ENCODE assay signal across 6 cellular contexts in the genomic region with DNA sequence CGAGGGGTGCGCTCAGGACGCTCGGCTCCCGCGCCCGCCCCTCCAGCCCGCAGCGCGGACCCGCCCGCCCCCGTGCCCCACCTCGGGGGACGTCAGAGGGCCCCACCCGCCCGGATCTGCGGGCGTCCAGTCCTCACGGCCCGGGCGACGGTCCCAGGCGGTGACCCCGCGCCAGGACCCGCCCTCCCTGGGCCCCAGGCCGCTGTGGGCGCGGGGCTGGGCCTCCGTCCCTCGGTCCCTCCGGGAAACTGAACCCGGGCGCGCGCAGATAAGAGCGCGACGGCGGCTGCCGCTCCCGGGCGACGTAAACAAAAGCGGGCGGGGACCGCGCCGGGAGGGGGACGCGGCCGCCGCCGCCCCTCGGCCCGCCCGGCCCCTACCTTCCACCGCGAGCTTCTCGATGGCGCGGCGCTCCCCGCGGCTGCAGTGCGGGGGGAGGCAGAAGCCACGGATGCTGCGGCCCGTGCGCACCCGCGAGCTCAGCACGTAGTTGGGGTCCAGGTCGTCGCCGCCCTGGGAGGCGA. TPM values are rescaled to one million over a fixed set of nuclear protein-coding genes. Genes with fewer than 3 reads are reported as not detected.
DNase-seq lines count a peak whose midpoint lies in the region; ATAC-seq and TF ChIP-seq lines count a peak whose summit lies in the region.

No MANE protein-coding gene starts in this region.

- DNase-seq in HL-60 (ENCODE audit: low read depth in 1 of 2, low spot score in 1 of 2) = no peak
- peak in 11 of 61 donors; percentile 51 to 85 (median 78) for DNase-seq in caudate nucleus (lab: John Stamatoyannopoulos, UW)
- no peak for DNase-seq in ecto neural progenitor cell (ENCODE audit: low spot score)
- DNase-seq in posterior vena cava (ENCODE audit: low spot score) = no peak

- ATAC-seq in HG03439 (IDR thresholded peaks at IDR 0.05; ENCODE audit: unreplicated experiment) = no peak

- H3K4me1 ChIP-seq in neutrophil (ENCODE audit: control insufficient read depth in 1 of 2, insufficient read depth in 1 of 2, low read depth in 1 of 2, low read length in 1 of 2) = peaks cover 22 to 36% of the 10 kb centered on the region in 2 experiments

- no peaks in the 10 kb centered on the region for H3K36me3 ChIP-seq in neutrophil

- no peak for TF ChIP-seq CTCF in HL-60 (IDR thresholded peaks at IDR 0.05; ENCODE audit: insufficient read depth, low read length)
- TF ChIP-seq CTCF in neutrophil (IDR thresholded peaks at IDR 0.05) = no peak

- no peak overlapping the region for H3K27ac ChIP-seq in HL-60 (replicated peaks)
- peak overlapping the region; percentile 91 for H3K27ac ChIP-seq in caudate nucleus (ENCODE audit: low read depth, low read length)
- peak overlapping the region; percentile 36 for H3K27ac ChIP-seq in neutrophil

- H3K4me3 ChIP-seq in HL-60 (replicated peaks; ENCODE audit: insufficient read depth, low read length) (peak overlapping the region; percentile 35), neutrophil (ENCODE audit: low read depth in 1 of 2, low read length in 1 of 2) (peak overlapping the region; percentile 64 to 88)

- intact Hi-C loops in posterior vena cava (cut with DNase I) = no loop called here

- no peaks in the 10 kb centered on the region for H3K9me3 ChIP-seq in neutrophil

- H3K27me3 ChIP-seq in HL-60 (ENCODE audit: insufficient read depth, poor library complexity, severe bottlenecking) (peaks cover 17% of the 10 kb centered on the region), neutrophil (peaks cover 83% of the 10 kb centered on the region)

RNA-seq across cellular contexts. Expression of gene CKB, which starts 1.1 kb away (rescaled TPM):
- 100 to 1,000 TPM; 354 to 709 TPM for total RNA-seq in posterior vena cava

RNA-seq across cellular contexts. Expression of gene TRMT61A, which starts 7.5 kb away (rescaled TPM):
- 10 to 100 TPM; 16.2 to 18.0 TPM for total RNA-seq in posterior vena cava

RNA-seq across cellular contexts. Expression of gene BAG5, which starts 41.0 kb away (rescaled TPM):
- total RNA-seq in posterior vena cava = 10 to 100 TPM; 29.0 to 30.4 TPM

RNA-seq across cellular contexts. Expression of gene COA8, which starts 41.3 kb away (rescaled TPM):
- total RNA-seq in posterior vena cava = 10 to 100 TPM; 33.9 to 40.3 TPM
